Comparison of ENCODE assay signal across 1 cellular context in the genomic region with DNA sequence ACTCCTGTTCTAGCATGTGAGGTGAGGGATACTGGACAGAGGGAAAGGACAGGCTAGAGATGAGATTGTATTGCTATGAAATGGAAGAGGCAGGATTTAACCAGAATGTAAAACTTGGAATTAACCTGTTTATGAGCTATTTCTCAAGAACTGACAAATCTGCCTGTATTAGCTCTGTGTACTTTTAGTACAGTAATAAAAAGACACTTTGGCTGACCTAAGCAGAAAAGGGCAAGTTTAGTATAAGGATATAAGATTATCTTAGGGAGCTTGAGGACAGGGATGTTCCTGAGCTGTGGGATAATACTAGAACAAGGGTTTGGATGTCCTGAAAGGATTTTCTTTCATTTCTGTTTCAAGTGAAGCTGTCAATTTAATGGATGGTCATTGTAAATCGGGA.
TF ChIP-seq lines count a peak whose summit lies in the region.

No MANE protein-coding gene starts in this region.

TF ChIP-seq in IMR-90, 13 proteins besides CTCF, POLR2A, EP300 and RAD21:
- no peak for TF ChIP-seq SMC3 (IDR thresholded peaks at IDR 0.05; ENCODE audit: low read depth, low read length)
- TF ChIP-seq MAFK (IDR thresholded peaks at IDR 0.05; ENCODE audit: low read depth, low read length): peak; percentile 47
